ENCODE assay signal across 8 cellular contexts in genomic region chr3:184712579-184713355, GRCh38. TPM values are rescaled to one million over a fixed set of nuclear protein-coding genes. Genes with fewer than 3 reads are reported as not detected.
A peak's percentile ranks its signal among the peaks of the same experiment; 100 is the strongest.
DNase-seq lines count a peak whose midpoint lies in the region; ATAC-seq and TF ChIP-seq lines count a peak whose summit lies in the region.

No MANE protein-coding gene starts in this region.

- POLR2A ChIA-PET in HCT116 (lab: Charles Lee): no interaction called here

- H3K9ac ChIP-seq in HCT116 (ENCODE audit: low read length) (peak overlapping the region; percentile 94; the same call in 1 of the 2 replicates), SU-DHL-6 (ENCODE audit: low read length) (peak overlapping the region; percentile 85), skeletal muscle satellite cell (ENCODE audit: low read depth, low read length) (peak overlapping the region; percentile 90)

- no peak for TF ChIP-seq RAD21 in HCT116 (IDR thresholded peaks at IDR 0.05; ENCODE audit: low read depth)

- 0 out of 2 replicates have a peak, but pooled peaks cover 2% of the 10 kb centered on the region for H3K9me2 ChIP-seq in HCT116 (ENCODE audit: insufficient read depth)
- no peaks in the 10 kb centered on the region for H3K9me2 ChIP-seq in SU-DHL-6 (replicated peaks; ENCODE audit: insufficient read depth, low read length)

- no peak for TF ChIP-seq CTCF in HCT116 (IDR thresholded peaks at IDR 0.05 in 2 of 3, conservative IDR thresholded peaks at IDR 0.05 in 1 of 3; ENCODE audit: borderline replicate concordance in 1 of 3, insufficient read depth in 1 of 3, low read depth in 2 of 3, low read length in 2 of 3)
- TF ChIP-seq CTCF in SU-DHL-6 (IDR thresholded peaks at IDR 0.05; ENCODE audit: insufficient read depth, low read length, poor library complexity, severe bottlenecking): no peak
- TF ChIP-seq CTCF in foreskin fibroblast (IDR thresholded peaks at IDR 0.05; ENCODE audit: low read depth, low read length): no peak

- no TSS peak for BruUV-seq in HCT116 (replicated peaks; lab: Mats Ljungman, UMichigan)

- H2AFZ ChIP-seq in HCT116 (ENCODE audit: low read depth, low read length, poor library complexity, severe bottlenecking): no peak overlapping the region
- H2AFZ ChIP-seq in SU-DHL-6 (ENCODE audit: low read depth, low read length, severe bottlenecking): peak overlapping the region; percentile 90

- H3K9me3 ChIP-seq in HCT116 (ENCODE audit: control insufficient read depth in 1 of 2, insufficient read depth in 1 of 2, low read depth in 1 of 2, low read length in 2 of 2) (no peaks in the 10 kb centered on the region), SU-DHL-6 (ENCODE audit: insufficient read depth, low read length) (no peaks in the 10 kb centered on the region), skeletal muscle satellite cell (replicated peaks; ENCODE audit: low read length) (no peaks in the 10 kb centered on the region)

- CTCF ChIA-PET in HCT116 (lab: Charles Lee): no interaction called here

- ATAC-seq in HCT116 (no peak), HG03378 (IDR thresholded peaks at IDR 0.05; ENCODE audit: unreplicated experiment) (no peak), GM18502 (IDR thresholded peaks at IDR 0.05; ENCODE audit: poor library complexity, unreplicated experiment) (no peak)

- H3K79me2 ChIP-seq in HCT116 (ENCODE audit: insufficient read depth, low read length) (peaks cover 26% of the 10 kb centered on the region), SU-DHL-6 (ENCODE audit: insufficient read depth, low read length) (peaks cover 5% of the 10 kb centered on the region; the same call in 1 of the 2 replicates)

- H3K4me2 ChIP-seq in HCT116 (ENCODE audit: low read length): peak overlapping the region; percentile 81
- peak overlapping the region; percentile 70 for H3K4me2 ChIP-seq in SU-DHL-6 (ENCODE audit: low read depth, low read length, poor library complexity, severe bottlenecking)
- peak overlapping the region; percentile 97 for H3K4me2 ChIP-seq in skeletal muscle satellite cell (ENCODE audit: low read length)

- no peak for DNase-seq in HCT116 (ENCODE audit: low read depth, low spot score)
- no peak for DNase-seq in foreskin fibroblast
- no peak for DNase-seq in posterior vena cava (ENCODE audit: low spot score)
- no peak for DNase-seq in midbrain (lab: John Stamatoyannopoulos, UW)

- RAD21 ChIA-PET in HCT116 (lab: Charles Lee; ENCODE audit: low non-redundant PET in 1 of 2, low total read pairs in 2 of 2, uncharacterized antibody in 2 of 2, unreplicated experiment in 2 of 2): no interaction called here

- H3K27ac ChIP-seq in HCT116 (ENCODE audit: low read depth, low read length): peak overlapping the region; percentile 96; the same call in 1 of the 2 replicates
- 0 out of 2 replicates have a peak overlapping the region, but pooled peaks have one; percentile 31 for H3K27ac ChIP-seq in SU-DHL-6 (ENCODE audit: low read depth, low read length)

- H3K4me3 ChIP-seq in HCT116 (replicated peaks in 1 of 2; ENCODE audit: low read depth in 1 of 2, low read length in 2 of 2): peak overlapping the region; percentile 88 to 94
- peak overlapping the region; percentile 70 for H3K4me3 ChIP-seq in SU-DHL-6 (ENCODE audit: insufficient read depth, low read length, poor library complexity, severe bottlenecking)
- H3K4me3 ChIP-seq in foreskin fibroblast (ENCODE audit: low read depth in 1 of 2, low read length in 2 of 2): peak overlapping the region; percentile 69 to 80
- H3K4me3 ChIP-seq in skeletal muscle satellite cell (ENCODE audit: low read length): peak overlapping the region; percentile 90

- peaks cover 15 to 28% of the 10 kb centered on the region in 2 experiments; a peak in 3 of 4 replicates for H3K4me1 ChIP-seq in HCT116 (ENCODE audit: control insufficient read depth in 1 of 2, insufficient read depth in 2 of 2, low read length in 2 of 2)
- peaks cover 42% of the 10 kb centered on the region for H3K4me1 ChIP-seq in skeletal muscle satellite cell (ENCODE audit: control insufficient read depth, insufficient read depth, low read length)

- H3F3A ChIP-seq in SU-DHL-6 (ENCODE audit: insufficient read depth): peaks cover 22% of the 10 kb centered on the region

- H3K27me3 ChIP-seq in HCT116 (ENCODE audit: insufficient read depth, low read length): no peaks in the 10 kb centered on the region
- no peaks in the 10 kb centered on the region for H3K27me3 ChIP-seq in SU-DHL-6 (ENCODE audit: low read length)
- H3K27me3 ChIP-seq in skeletal muscle satellite cell (ENCODE audit: control insufficient read depth, insufficient read depth, low read length): no peaks in the 10 kb centered on the region

- H3K36me3 ChIP-seq in HCT116 (ENCODE audit: control insufficient read depth in 1 of 2, insufficient read depth in 2 of 2, low read length in 2 of 2) (0 out of 4 replicates have a peak, but pooled peaks cover 0 to 3% of the 10 kb centered on the region in 2 experiments), SU-DHL-6 (ENCODE audit: low read length) (peaks cover 4% of the 10 kb centered on the region), skeletal muscle satellite cell (ENCODE audit: insufficient read depth, low read length) (peaks cover 15% of the 10 kb centered on the region)

- TF ChIP-seq POLR2A in HCT116 (IDR thresholded peaks at IDR 0.05; ENCODE audit: borderline replicate concordance, extremely low read depth, insufficient read depth, insufficient read length): no peak

- H4K20me1 ChIP-seq in HCT116 (ENCODE audit: insufficient read depth) (no peaks in the 10 kb centered on the region), SU-DHL-6 (ENCODE audit: low read depth, low read length) (peaks cover 7% of the 10 kb centered on the region; the same call in 1 of the 2 replicates)

- intact Hi-C loops in HCT116 (cut with micrococcal nuclease): no loop called here
- intact Hi-C loops in posterior vena cava (cut with DNase I): loop anchor here in 1 of 2 donors (10.0 kb wide), 1 partner anchor 62 kb away; no protein-coding TSS in a partner anchor

TF ChIP-seq in HCT116, 20 proteins besides CTCF, POLR2A, EP300 and RAD21:
- TF ChIP-seq SRF (IDR thresholded peaks at IDR 0.05; ENCODE audit: low read depth) (no peak), CBX3 (IDR thresholded peaks at IDR 0.05; ENCODE audit: low read depth) (no peak), EZH2 (IDR thresholded peaks at IDR 0.05) (no peak), REST (IDR thresholded peaks at IDR 0.05; ENCODE audit: low read depth) (no peak), EZH2phosphoT487 (IDR thresholded peaks at IDR 0.05; ENCODE audit: borderline replicate concordance) (no peak)
TF ChIP-seq in HCT116: peak in this region for 0.

RNA-seq across cellular contexts. Expression of gene MAGEF1, which starts 0.9 kb away (rescaled TPM):
- total RNA-seq in HCT116 (2021; ENCODE audit: unreplicated experiment) (44.1 TPM), posterior vena cava (10 to 100 TPM; 29.6 to 31.3 TPM)
- polyA plus RNA-seq in HCT116 (2012): 27.4 and 32.4 TPM in 2 replicates
- total RNA-seq in skeletal muscle satellite cell (2012; rRNA removed): 10.7 and 11.7 TPM in 2 replicates
